Comparison of ENCODE assay signal across 8 cellular contexts in genomic region chr15:42736793-42737528, GRCh38. TPM values are rescaled to one million over a fixed set of nuclear protein-coding genes. Genes with fewer than 3 reads are reported as not detected.
DNase-seq lines count a peak whose midpoint lies in the region; TF ChIP-seq lines count a peak whose summit lies in the region.

Gene CDAN1, minus strand, starts transcription at chr15:42737128. Its CDS starts 26 bp downstream, at chr15:42737102.

- peak within 1 kb of the TSS; percentile 86 for H3K9ac ChIP-seq in OCI-LY3 (ENCODE audit: low read length)

- DNase-seq in CMK (ENCODE audit: low read depth) (peak; percentile 58), GM20000 (ENCODE audit: low spot score) (peak; percentile 100), HT1080 (ENCODE audit: low read depth) (peak; percentile 70), epidermal melanocyte (ENCODE audit: insufficient read length, low spot score) (peak; percentile 98), middle frontal gyrus (ENCODE audit: extremely low spot score, low spot score) (peak; percentile 51)
- DNase-seq in activated CD8-positive, alpha-beta memory T cell treated with anti-CD3 and anti-CD28 coated beads, Interleukin-2, amount 50 U/mL, for 48 hours: peak; percentile 98
- peak; percentile 90 to 93 for DNase-seq in stimulated activated CD8-positive, alpha-beta memory T cell treated with anti-CD3 and anti-CD28 coated beads, Interleukin-15, amount 100 ng/mL, for 48 hours (ENCODE audit: low read depth in 2 of 2)

- peak within 1 kb of the TSS; percentile 14; the same call in 1 of the 2 replicates for H3K27ac ChIP-seq in OCI-LY3 (ENCODE audit: low read length)

- H3K9me3 ChIP-seq in OCI-LY3 (ENCODE audit: insufficient read depth, low read length): no peaks in the 10 kb centered on the region

- H3K36me3 ChIP-seq in OCI-LY3 (replicated peaks; ENCODE audit: low read depth, low read length): peaks cover 22% of the 10 kb centered on the region

- H4K20me1 ChIP-seq in OCI-LY3 (ENCODE audit: insufficient read depth, low read length): peaks cover 4% of the 10 kb centered on the region; the same call in 1 of the 2 replicates

- H3K4me1 ChIP-seq in OCI-LY3 (ENCODE audit: low read length): peaks cover 27% of the 10 kb centered on the region

- peak within 1 kb of the TSS; percentile 48 for H2AFZ ChIP-seq in OCI-LY3 (ENCODE audit: low read depth, low read length)

- TF ChIP-seq CTCF in GM20000 (IDR thresholded peaks at IDR 0.05; ENCODE audit: extremely low read depth, missing control alignments) (no peak), OCI-LY3 (IDR thresholded peaks at IDR 0.05; ENCODE audit: low read depth, low read length) (no peak)

- H3K27me3 ChIP-seq in OCI-LY3 (ENCODE audit: low read depth, low read length): no peaks in the 10 kb centered on the region

- H3K79me2 ChIP-seq in OCI-LY3 (ENCODE audit: low read length): peaks cover 18% of the 10 kb centered on the region

- peak within 1 kb of the TSS; percentile 95 for H3K4me3 ChIP-seq in OCI-LY3 (ENCODE audit: low read length)

- peak within 1 kb of the TSS; percentile 93 for H3K4me2 ChIP-seq in OCI-LY3 (ENCODE audit: low read length)

RNA-seq across cellular contexts. Expression of gene CDAN1, which starts in this region (rescaled TPM):
- 10.8 and 10.9 TPM in 2 replicates for total RNA-seq in HT1080 (2014; rRNA removed; shearing (Covaris generic))
- polyA plus RNA-seq in HT1080 (2015; cell fraction: cytosol; rRNA removed): 5.6 and 6.1 TPM in 2 replicates
- 26.4 and 26.8 TPM in 2 replicates for polyA plus RNA-seq in HT1080 (2015; cell fraction: nucleus; rRNA removed)

Comparison
In these comparisons a context has a peak if more than half of its experiments do, and no peak if none do; other contexts are left out.
1. Peak in every context shown above with its lines: DNase-seq, H3K4me3 ChIP-seq and H3K27ac ChIP-seq.